In genomic region chr21:42614811-42615342, GRCh38 we compare ENCODE assay signal across 8 cellular contexts. TPM values are rescaled to one million over a fixed set of nuclear protein-coding genes. Genes with fewer than 3 reads are reported as not detected.
DNase-seq lines count a peak whose midpoint lies in the region; ATAC-seq and TF ChIP-seq lines count a peak whose summit lies in the region.

No MANE protein-coding gene starts in this region.

- H3K9me3 ChIP-seq in endodermal cell (ENCODE audit: control insufficient read depth, low read length), result peaks cover 2% of the 10 kb centered on the region

- ATAC-seq in Right ventricle myocardium inferior, result no peak
- ATAC-seq in HG03432 (IDR thresholded peaks at IDR 0.05; ENCODE audit: unreplicated experiment), result no peak

- TF ChIP-seq CTCF in endodermal cell (conservative IDR thresholded peaks at IDR 0.05), result no peak

- H3K27me3 ChIP-seq in endodermal cell (ENCODE audit: control insufficient read depth, insufficient read depth, low read length, poor library complexity, severe bottlenecking), result no peaks in the 10 kb centered on the region

- DNase-seq in cardiac septum (ENCODE audit: low spot score) (peak; percentile 54), Right ventricle myocardium inferior (ENCODE audit: missing footprints) (no peak), endodermal cell (peak; percentile 59), inferior parietal cortex (ENCODE audit: extremely low spot score) (no peak), NCI-H2107 (lab: John Stamatoyannopoulos, UW) (no peak)
- DNase-seq in activated CD4-positive, CD25-positive, alpha-beta regulatory T cell treated with anti-CD3 and anti-CD28 coated beads, Interleukin-2, amount 50 U/mL, for 72 hours, result peak; percentile 49
- DNase-seq in stimulated activated CD4-positive, alpha-beta T cell treated with anti-CD3 and anti-CD28 coated beads, Interleukin-1b, Interleukin-23, amount 100 ng/mL, for 4 hours (ENCODE audit: low read depth in 2 of 2), result peak; percentile 25 to 29

- no peaks in the 10 kb centered on the region for H3K36me3 Mint-ChIP-seq in endodermal cell (ENCODE audit: low read depth)

- no peak overlapping the region for H3K4me3 ChIP-seq in endodermal cell (ENCODE audit: low read length)

- intact Hi-C loops in cardiac septum (cut with DNase I) (no loop called here), Right ventricle myocardium inferior (cut with DNase I) (no loop called here)

- peaks cover 7% of the 10 kb centered on the region for H3K4me1 Mint-ChIP-seq in endodermal cell

- peaks cover 14% of the 10 kb centered on the region for H3K27me3 Mint-ChIP-seq in endodermal cell (ENCODE audit: insufficient read depth)

- H3K9me3 Mint-ChIP-seq in endodermal cell, result no peaks in the 10 kb centered on the region

- no peak overlapping the region for H3K4me3 Mint-ChIP-seq in endodermal cell

- no peaks in the 10 kb centered on the region for H3K4me1 ChIP-seq in endodermal cell (ENCODE audit: control insufficient read depth, insufficient read depth, low read length)

- H3K36me3 ChIP-seq in endodermal cell (ENCODE audit: control insufficient read depth, insufficient read depth, low read length), result no peaks in the 10 kb centered on the region

- 79 to 80% methylated on average over 4 to 14 of the region's 14 CpGs for WGBS in endodermal cell (ENCODE audit: insufficient coverage in 1 of 2, insufficient read length in 1 of 2), 2 experiments

- H3K27ac Mint-ChIP-seq in endodermal cell, result no peak overlapping the region

- no peak overlapping the region for H3K27ac ChIP-seq in endodermal cell (ENCODE audit: low read depth, low read length)

- no peak overlapping the region for H3K9ac ChIP-seq in endodermal cell (ENCODE audit: extremely low read depth, low read length, poor library complexity, severe bottlenecking)

RNA-seq across cellular contexts. Expression of gene PDE9A, which starts 38.5 kb away (rescaled TPM):
- 1.1 TPM for total RNA-seq in cardiac septum
- 3.4 TPM for total RNA-seq in Right ventricle myocardium inferior
- total RNA-seq in endodermal cell, result 10 to 100 TPM; 45.9 to 62.4 TPM
- 36.5 TPM for polyA plus RNA-seq in endodermal cell (2013, experiment 1 of 2)
- polyA plus RNA-seq in endodermal cell (2013, experiment 2 of 2), result 34.3 TPM

Comparison
In these comparisons a context has a peak if more than half of its experiments do, and no peak if none do; other contexts are left out.
1. DNase-seq: peak in cardiac septum (single experiment), activated CD4-positive, CD25-positive, alpha-beta regulatory T cell treated with anti-CD3 and anti-CD28 coated beads, Interleukin-2, amount 50 U/mL, for 72 hours (single experiment), endodermal cell (single experiment) and stimulated activated CD4-positive, alpha-beta T cell treated with anti-CD3 and anti-CD28 coated beads, Interleukin-1b, Interleukin-23, amount 100 ng/mL, for 4 hours (2 of 2); none in Right ventricle myocardium inferior (single experiment), inferior parietal cortex (single experiment) and NCI-H2107 (single experiment).
2. RNA of gene PDE9A, which starts 38.5 kb away (total RNA-seq): 45.9 to 62.4 TPM in endodermal cell; 3.4 TPM in Right ventricle myocardium inferior (single experiment) and 1.1 TPM in cardiac septum (single experiment); every median in the first group is over 10 times any median in the second.